22 cellular contexts compared by ENCODE assay signal in genomic region chr10:24726626-24727025, GRCh38.
"Had no signal": no experiment of that assay in that cellular context is flagged by ENCODE, and none has a peak within 500 bp of the region (broad histone marks: within the 10 kb centered on the region; RNA-seq: fewer than 3 reads in every experiment).

No MANE protein-coding gene starts in this region.

- H3K9me3 ChIP-seq: Peyer's patch had no signal

- H3K4me3 Mint-ChIP-seq: activated CD8-positive, alpha-beta T cell treated with anti-CD3 and anti-CD28 coated beads for 36 hours; activated naive CD4-positive, alpha-beta T cell treated with anti-CD3 and anti-CD28 coated beads, Interleukin-2, amount 10 ng/mL, durations not matched to agents 7 days and 5 days; activated naive CD8-positive, alpha-beta T cell treated with anti-CD3 and anti-CD28 coated beads for 36 hours; activated T-cell treated with anti-CD3 and anti-CD28 coated beads, Interleukin-2, amount 50 U/mL, for 72 hours; T-helper 1 cell treated with Interleukin-12 subunit alpha and Interleukin-12 subunit beta and Interleukin-4 antibody, amounts not matched to agents 30 μg/mL and 1 μg/mL, for 36 hours had no signal

- ATAC-seq: activated CD4-positive, CD25-positive, alpha-beta regulatory T cell treated with anti-CD3 and anti-CD28 coated beads, Interleukin-2, amount 50 U/mL, for 24 hours; activated CD8-positive, alpha-beta T cell treated with anti-CD3 and anti-CD28 coated beads for 36 hours; activated T-cell treated with anti-CD3 and anti-CD28 coated beads, Interleukin-2, amount 50 U/mL, for 72 hours had no signal

- H3K36me3 Mint-ChIP-seq: activated naive CD8-positive, alpha-beta T cell treated with anti-CD3 and anti-CD28 coated beads for 36 hours had no signal

- H3K27ac ChIP-seq: Peyer's patch had no signal

- H3K27ac Mint-ChIP-seq: activated CD8-positive, alpha-beta T cell treated with anti-CD3 and anti-CD28 coated beads for 36 hours; activated naive CD4-positive, alpha-beta T cell treated with anti-CD3 and anti-CD28 coated beads, Interleukin-2, amount 10 ng/mL, durations not matched to agents 7 days and 5 days; activated naive CD8-positive, alpha-beta T cell treated with anti-CD3 and anti-CD28 coated beads for 36 hours; activated T-cell treated with anti-CD3 and anti-CD28 coated beads, Interleukin-2, amount 50 U/mL, for 72 hours; activated T-helper 2 cell treated with anti-CD3 and anti-CD28 coated beads, Interferon-gamma antibody, Interleukin-2, Interleukin-4, amounts not matched to agents 10 μg/mL and 5 μg/mL and 100 μg/mL, durations not matched to agents 14 hours and 24 hours and 36 hours; T-helper 1 cell treated with Interleukin-12 subunit alpha and Interleukin-12 subunit beta and Interleukin-4 antibody, amounts not matched to agents 30 μg/mL and 1 μg/mL, for 36 hours had no signal

- H3K4me3 ChIP-seq: Peyer's patch had no signal

- DNase-seq: activated CD4-positive, alpha-beta T cell treated with anti-CD3 and anti-CD28 coated beads for 4 hours; activated CD8-positive, alpha-beta memory T cell treated with anti-CD3 and anti-CD28 coated beads, Interleukin-2, amount 50 U/mL, for 4 hours; activated CD8-positive, alpha-beta T cell treated with anti-CD3 and anti-CD28 coated beads for 36 hours; activated gamma-delta T cell treated with Interleukin-2 at 50 U/mL for 16 hours; activated naive CD4-positive, alpha-beta T cell treated with anti-CD3 and anti-CD28 coated beads, Interleukin-2, amount 10 ng/mL, durations not matched to agents 7 days and 5 days; activated naive CD8-positive, alpha-beta T cell treated with anti-CD3 and anti-CD28 coated beads for 36 hours; activated T-cell treated with anti-CD3 and anti-CD28 coated beads, Interleukin-2, amount 50 U/mL, for 72 hours; central memory CD4-positive, alpha-beta T cell; KG1; NCI-H1048; NCI-H1417 treated with DMSO at 0.1 percent for 48 hours; NCI-H1694 treated with DMSO at 0.1 percent for 48 hours; NCI-H2029 treated with DMSO at 0.1 percent for 48 hours; NCI-H2171; NCI-H226; NCI-H526 treated with DMSO at 0.1 percent for 48 hours; NCI-H82; Peyer's patch; SHP77 treated with DMSO at 0.1 percent for 48 hours had no signal

- H3K36me3 ChIP-seq: Peyer's patch had no signal

- H3K9me3 Mint-ChIP-seq: activated CD8-positive, alpha-beta T cell treated with anti-CD3 and anti-CD28 coated beads for 36 hours; activated naive CD4-positive, alpha-beta T cell treated with anti-CD3 and anti-CD28 coated beads, Interleukin-2, amount 10 ng/mL, durations not matched to agents 7 days and 5 days; activated naive CD8-positive, alpha-beta T cell treated with anti-CD3 and anti-CD28 coated beads for 36 hours; activated T-cell treated with anti-CD3 and anti-CD28 coated beads, Interleukin-2, amount 50 U/mL, for 72 hours; activated T-helper 2 cell treated with anti-CD3 and anti-CD28 coated beads, Interferon-gamma antibody, Interleukin-2, Interleukin-4, amounts not matched to agents 10 μg/mL and 5 μg/mL and 100 μg/mL, durations not matched to agents 14 hours and 24 hours and 36 hours; T-helper 1 cell treated with Interleukin-12 subunit alpha and Interleukin-12 subunit beta and Interleukin-4 antibody, amounts not matched to agents 30 μg/mL and 1 μg/mL, for 36 hours had no signal

- H3K27me3 Mint-ChIP-seq: activated CD8-positive, alpha-beta T cell treated with anti-CD3 and anti-CD28 coated beads for 36 hours; activated naive CD8-positive, alpha-beta T cell treated with anti-CD3 and anti-CD28 coated beads for 36 hours had no signal

- H3K27me3 ChIP-seq: Peyer's patch had no signal
